Comparison of ENCODE assay signal across 1 cellular context in genomic region chr3:136196064-136196400, GRCh38.
TF ChIP-seq lines count a peak whose summit lies in the region.

TSS of gene MSL2 (minus strand) at chr3:136196335. CDS start at chr3:136195113, 1,222 bp downstream.

TF ChIP-seq in A549, 52 proteins besides CTCF, POLR2A, EP300 and RAD21 (continued from another document):
- no peak for TF ChIP-seq ATOH8 (CRISPR knock-in tag; IDR thresholded peaks at IDR 0.05; ENCODE audit: low read depth)
TF ChIP-seq in A549: peak in this region for 4.
